ENCODE assay signal across 9 cellular contexts in genomic region chr22:31161386-31161785, GRCh38. TPM values are rescaled to one million over a fixed set of nuclear protein-coding genes. Genes with fewer than 3 reads are reported as not detected.
DNase-seq lines count a peak whose midpoint lies in the region; ATAC-seq, FAIRE-seq and TF ChIP-seq lines count a peak whose summit lies in the region.
"Had no signal": no experiment of that assay in that cellular context is flagged by ENCODE, and none has a peak within 500 bp of the region (broad histone marks: within the 10 kb centered on the region; RNA-seq: fewer than 3 reads in every experiment).

No MANE protein-coding gene starts in this region.

- H3K4me1 ChIP-seq in GM12878 (ENCODE audit: control insufficient read depth, insufficient read depth, low read length) = 0 out of 2 replicates have a peak, but pooled peaks cover 3% of the 10 kb centered on the region
- H3K4me1 ChIP-seq in mesenchymal stem cell (ENCODE audit: control insufficient read depth, insufficient read depth, low read depth, low read length) = peaks cover 7% of the 10 kb centered on the region
- H3K4me1 ChIP-seq in tibial nerve = peaks cover 0 to 38% (median 17%) of the 10 kb centered on the region in 4 donors

- no TSS peak for BruUV-seq in GM12878 (replicated peaks; lab: Mats Ljungman, UMichigan)

- H3K18ac ChIP-seq in mesenchymal stem cell (ENCODE audit: low read depth in 1 of 2, low read length in 2 of 2) = no peak overlapping the region

- H3K27ac ChIP-seq in GM12878 (ENCODE audit: control insufficient read depth, insufficient read depth) (no peak overlapping the region), mesenchymal stem cell (ENCODE audit: low read length, poor library complexity, severe bottlenecking) (no peak overlapping the region), tibial nerve (peak overlapping the region in 3 of 4 donors; percentile 32 to 97 (median 93))

- H3K79me1 ChIP-seq in mesenchymal stem cell (replicated peaks; ENCODE audit: low read length, poor library complexity, severe bottlenecking) = peaks cover 4% of the 10 kb centered on the region

- no peak for TF ChIP-seq POLR2A in GM12878 (IDR thresholded peaks at IDR 0.05; ENCODE audit: low read depth, low read length)
- TF ChIP-seq POLR2A in tibial nerve (IDR thresholded peaks at IDR 0.05) = no peak

- H3K14ac ChIP-seq in mesenchymal stem cell (ENCODE audit: low read length in 2 of 2) = no peak overlapping the region

- H3K4me2 ChIP-seq in GM12878 (ENCODE audit: control insufficient read depth, insufficient read depth) = peak overlapping the region; percentile 96
- no peak overlapping the region for H3K4me2 ChIP-seq in mesenchymal stem cell (ENCODE audit: low read length, poor library complexity, severe bottlenecking)

- H3K9me3 Mint-ChIP-seq in activated T-cell treated with anti-CD3 and anti-CD28 coated beads, Interleukin-2, amount 50 U/mL, for 72 hours = no peaks in the 10 kb centered on the region

- no peak overlapping the region for H3K4me3 ChIP-seq in GM12878
- peak overlapping the region in 1 of 2 experiments; percentile 99 for H3K4me3 ChIP-seq in mesenchymal stem cell (ENCODE audit: insufficient read depth in 1 of 2, low read depth in 1 of 2, low read length in 2 of 2)
- H3K4me3 ChIP-seq in tibial nerve = peak overlapping the region in 3 of 4 donors; percentile 63 to 90 (median 80)

- H3K4me3 Mint-ChIP-seq in activated T-cell treated with anti-CD3 and anti-CD28 coated beads, Interleukin-2, amount 50 U/mL, for 72 hours = peak overlapping the region; percentile 94 to 97

- DNase-seq in activated T-cell treated with anti-CD3 and anti-CD28 coated beads, Interleukin-2, amount 50 U/mL, for 72 hours = no peak
- no peak for DNase-seq in activated T-cell treated with anti-CD3 and anti-CD28 coated beads, Interleukin-2, amount 50 U/mL, for 48 hours
- DNase-seq in GM12878 (ENCODE audit: low read depth, low spot score) (no peak), mesenchymal stem cell (no peak), tibial nerve (ENCODE audit: low spot score in 2 of 2) (no peak), AG08396 (ENCODE audit: low spot score) (no peak), NCI-H1105 (lab: John Stamatoyannopoulos, UW) (no peak), islet precursor cell (no peak)
- DNase-seq: COR-L47 had no signal

- H3K36me3 ChIP-seq in GM12878 (ENCODE audit: control insufficient read depth in 2 of 2, insufficient read depth in 2 of 2, low read length in 1 of 2) (no peaks in the 10 kb centered on the region; a peak in 1 of 4 replicates), mesenchymal stem cell (ENCODE audit: control insufficient read depth in 1 of 2, insufficient read depth in 2 of 2, low read depth in 1 of 2, low read length in 2 of 2) (peaks cover 9 to 23% of the 10 kb centered on the region in 2 experiments), tibial nerve (peaks cover 0 to 28% (median 0%) of the 10 kb centered on the region in 3 donors)

- RAD21 ChIA-PET in GM12878 (lab: Charles Lee; ENCODE audit: unreplicated experiment) = interaction anchor here (1.3 kb wide), 1 partner anchor 69 kb away, joined by 4 read pairs; no protein-coding TSS in a partner anchor

- FAIRE-seq in GM12878 (lab: Jason Lieb, UNC) = no peak

- H2AFZ ChIP-seq in GM12878 (ENCODE audit: control insufficient read depth, low read depth, low read length) (no peak overlapping the region), mesenchymal stem cell (ENCODE audit: low read depth, low read length) (no peak overlapping the region)

- SMC1A ChIA-PET in GM12878 (lab: Charles Lee; ENCODE audit: uncharacterized antibody, unreplicated experiment) = interaction anchor here (0.9 to 1.5 kb wide), 5 partner anchors 17 to 131 kb away, joined by 3 to 4 read pairs (median 3); partner anchors contain the start of gene PIK3IP1

- H3K27me3 ChIP-seq in GM12878 (replicated peaks in 1 of 2; ENCODE audit: control insufficient read depth in 2 of 2, insufficient read depth in 2 of 2, low read length in 1 of 2) = no peaks in the 10 kb centered on the region; a peak in 1 of 4 replicates
- H3K27me3 ChIP-seq in mesenchymal stem cell (ENCODE audit: control insufficient read depth in 1 of 2, insufficient read depth in 1 of 2, low read length in 2 of 2) = no peaks in the 10 kb centered on the region
- H3K27me3 ChIP-seq in tibial nerve = no peaks in the 10 kb centered on the region

- ATAC-seq in activated T-cell treated with anti-CD3 and anti-CD28 coated beads, Interleukin-2, amount 50 U/mL, for 72 hours (replicated peaks in 1 of 2) = no peak
- no peak for ATAC-seq in GM12878

- no peak overlapping the region for H2BK15ac ChIP-seq in mesenchymal stem cell (ENCODE audit: low read depth, poor library complexity, severe bottlenecking)

- no peak overlapping the region for H2BK5ac ChIP-seq in mesenchymal stem cell (ENCODE audit: low read depth, low read length, poor library complexity, severe bottlenecking)

- H3K79me2 ChIP-seq in GM12878 (ENCODE audit: control insufficient read depth, insufficient read depth, low read length) = peaks cover 10% of the 10 kb centered on the region

- no peak overlapping the region for H3K23ac ChIP-seq in mesenchymal stem cell (ENCODE audit: low read length in 2 of 2)

- H3K9me3 ChIP-seq in GM12878 (replicated peaks; ENCODE audit: control insufficient read depth, insufficient read depth, low read length) (no peaks in the 10 kb centered on the region), mesenchymal stem cell (ENCODE audit: control insufficient read depth, low read length) (no peaks in the 10 kb centered on the region), tibial nerve (no peaks in the 10 kb centered on the region)

- H2BK12ac ChIP-seq in mesenchymal stem cell (ENCODE audit: low read length in 2 of 2) = no peak overlapping the region

- H3K36me3 Mint-ChIP-seq in activated T-cell treated with anti-CD3 and anti-CD28 coated beads, Interleukin-2, amount 50 U/mL, for 72 hours (ENCODE audit: insufficient read depth in 2 of 2) = peaks cover 3 to 11% of the 10 kb centered on the region in 2 donors

- H2BK120ac ChIP-seq in mesenchymal stem cell (ENCODE audit: low read depth, low read length) = no peak overlapping the region

- TF ChIP-seq EP300 in GM12878 (IDR thresholded peaks at IDR 0.05; ENCODE audit: borderline replicate concordance in 1 of 2, control insufficient read depth in 1 of 2, low read depth in 2 of 2, low read length in 2 of 2) = no peak
- no peak for TF ChIP-seq EP300 in tibial nerve (IDR thresholded peaks at IDR 0.05)

- no peak overlapping the region for H2AK5ac ChIP-seq in mesenchymal stem cell (ENCODE audit: low read length, severe bottlenecking)

- intact Hi-C loops in GM12878 (cut with micrococcal nuclease; ENCODE audit: unreplicated experiment) = loop anchor here (5.0 kb wide), 1 partner anchor 71 kb away; no protein-coding TSS in a partner anchor

- H3K4ac ChIP-seq in mesenchymal stem cell (ENCODE audit: low read depth in 1 of 2, low read length in 2 of 2) = no peak overlapping the region

- TF ChIP-seq CTCF in GM12878 (IDR thresholded peaks at IDR 0.05 in 2 of 3, conservative IDR thresholded peaks at IDR 0.05 in 1 of 3; ENCODE audit: control insufficient read depth in 2 of 3, extremely low read depth in 1 of 3, insufficient read depth in 1 of 3, low read depth in 3 of 3, low read length in 3 of 3) (no peak), tibial nerve (IDR thresholded peaks at IDR 0.05) (no peak)

- no peak overlapping the region for H4K8ac ChIP-seq in mesenchymal stem cell (ENCODE audit: low read length)

- TF ChIP-seq RAD21 in GM12878 (IDR thresholded peaks at IDR 0.05; ENCODE audit: insufficient read depth, low read depth, low read length) = no peak

- no peak overlapping the region for H4K91ac ChIP-seq in mesenchymal stem cell (ENCODE audit: low read length)

- in situ Hi-C loops in GM12878 (cut with MboI) = no loop called here

- no peaks in the 10 kb centered on the region for H4K20me1 ChIP-seq in GM12878 (ENCODE audit: control insufficient read depth, insufficient read depth)

- peak overlapping the region; percentile 38 for H3K27ac Mint-ChIP-seq in activated T-cell treated with anti-CD3 and anti-CD28 coated beads, Interleukin-2, amount 50 U/mL, for 72 hours

- CTCF ChIA-PET in GM12878 (lab: Yijun Ruan, JAX) = interaction anchor here (0.8 to 3.7 kb wide), 8 partner anchors 18 to 242 kb away, joined by 3 to 15 read pairs (median 4); no protein-coding TSS in a partner anchor

- no peaks in the 10 kb centered on the region for H3K27me3 Mint-ChIP-seq in activated T-cell treated with anti-CD3 and anti-CD28 coated beads, Interleukin-2, amount 50 U/mL, for 72 hours (ENCODE audit: low read depth)

- peaks cover 42% of the 10 kb centered on the region for H3K4me1 Mint-ChIP-seq in activated T-cell treated with anti-CD3 and anti-CD28 coated beads, Interleukin-2, amount 50 U/mL, for 72 hours (ENCODE audit: low read depth)

- H3K9ac ChIP-seq in GM12878 (ENCODE audit: control insufficient read depth, insufficient read depth, low read length) (no peak overlapping the region; the same call in 1 of the 2 replicates), mesenchymal stem cell (ENCODE audit: low read length) (peak overlapping the region; percentile 98)

- POLR2A ChIA-PET in GM12878 (lab: Charles Lee) = interaction anchor here (0.5 to 0.7 kb wide), 2 partner anchors 70 to 367 kb away, joined by 3 to 9 read pairs; no protein-coding TSS in a partner anchor

RNA-seq across cellular contexts. Expression of gene RNF185, which starts 1.4 kb away (rescaled TPM):
- 10 to 100 TPM; 26.9 to 27.8 TPM for total RNA-seq in activated T-cell treated with anti-CD3 and anti-CD28 coated beads, Interleukin-2, amount 50 U/mL, for 72 hours
- total RNA-seq in GM12878 (2013; cell fraction: nucleolus; rRNA removed) = 12.8 and 13.4 TPM in 2 replicates
- total RNA-seq in GM12878 (2014; rRNA removed) = 15.6 and 18.7 TPM in 2 replicates
- total RNA-seq in GM12878 (2014; rRNA removed; fragmentation: Illumina TruSeq; extraction: Trizol) = 18.6 and 19.1 TPM in 2 replicates
- total RNA-seq in GM12878 (2021) = 22.1 and 22.9 TPM in 2 replicates
- 14.5 TPM for polyA plus RNA-seq in GM12878 (2011; ENCODE audit: low read depth)
- 32.6 and 34.7 TPM in 2 replicates for polyA plus RNA-seq in GM12878 (2011; rRNA removed)
- 30.9 and 31.9 TPM in 2 replicates for polyA plus RNA-seq in GM12878 (2011; cell fraction: cytosol; rRNA removed)
- polyA plus RNA-seq in GM12878 (2011; cell fraction: nucleus; rRNA removed) = 17.2 and 19.3 TPM in 2 replicates
- 16.8 and 17.2 TPM in 2 replicates for polyA plus RNA-seq in GM12878 (2012)
- polyA plus RNA-seq in GM12878 (2014; fragmentation: Illumina TruSeq; extraction: Trizol) = 29.0 and 31.2 TPM in 2 replicates
- 10 to 100 TPM in 1 of 2 experiments, 1 to 10 TPM in 1; 7.7 to 10.8 TPM for polyA plus RNA-seq in GM12878 (2014; fragmentation: Nextera tagmentation; extraction: Ambion mirVana)
- polyA plus RNA-seq in GM12878 (2014; rRNA removed) = 20.2 and 23.1 TPM in 2 replicates
- 10 to 100 TPM; 26.8 to 28.9 TPM for polyA plus RNA-seq in GM12878 (2016; fragmentation: Nextera tagmentation; extraction: Ambion mirVana)
- 17.8 and 22.2 TPM in 2 replicates for polyA minus RNA-seq in GM12878 (2011; rRNA and poly(A)+ RNA removed)
- polyA minus RNA-seq in GM12878 (2011; cell fraction: cytosol; rRNA and poly(A)+ RNA removed) = 7.8 and 8.5 TPM in 2 replicates
- polyA minus RNA-seq in GM12878 (2011; cell fraction: nucleus; rRNA and poly(A)+ RNA removed) = 3.4 and 4.6 TPM in 2 replicates
- polyA plus RNA-seq in mesenchymal stem cell (2013, experiment 1 of 2) = 34.9 TPM
- 35.2 TPM for polyA plus RNA-seq in mesenchymal stem cell (2013, experiment 2 of 2)
- total RNA-seq in tibial nerve = 10 to 100 TPM; 34.5 to 44.4 (median 38.8) TPM

RNA-seq across cellular contexts. Expression of gene PLA2G3, which starts 21.1 kb away (rescaled TPM):
- total RNA-seq in activated T-cell treated with anti-CD3 and anti-CD28 coated beads, Interleukin-2, amount 50 U/mL, for 72 hours = not detected
- total RNA-seq in GM12878 (2013; cell fraction: nucleolus; rRNA removed) = not detected in 2 replicates
- total RNA-seq in GM12878 (2014; rRNA removed) (not detected in 2 replicates), GM12878 (2014; rRNA removed; fragmentation: Illumina TruSeq; extraction: Trizol) (not detected in 2 replicates), GM12878 (2021) (not detected in 2 replicates), tibial nerve (not detected)
- not detected for polyA plus RNA-seq in GM12878 (2011; ENCODE audit: low read depth)
- polyA plus RNA-seq in GM12878 (2011; rRNA removed) (0.04 TPM in 1 of 2 replicates, not detected in the other), GM12878 (2014; fragmentation: Illumina TruSeq; extraction: Trizol) (not detected in 2 replicates), GM12878 (2014; fragmentation: Nextera tagmentation; extraction: Ambion mirVana) (not detected), GM12878 (2014; rRNA removed) (not detected in 2 replicates), GM12878 (2016; fragmentation: Nextera tagmentation; extraction: Ambion mirVana) (not detected)
- polyA plus RNA-seq in GM12878 (2011; cell fraction: cytosol; rRNA removed) = 0.01 and 0.05 TPM in 2 replicates
- polyA plus RNA-seq in GM12878 (2011; cell fraction: nucleus; rRNA removed) = 0.09 TPM in 1 of 2 replicates, not detected in the other
- polyA plus RNA-seq in GM12878 (2012) = not detected in 2 replicates
- polyA minus RNA-seq in GM12878 (2011; rRNA and poly(A)+ RNA removed) = not detected in 2 replicates
- polyA minus RNA-seq in GM12878 (2011; cell fraction: cytosol; rRNA and poly(A)+ RNA removed) = not detected in 2 replicates
- not detected in 2 replicates for polyA minus RNA-seq in GM12878 (2011; cell fraction: nucleus; rRNA and poly(A)+ RNA removed)
- polyA plus RNA-seq in mesenchymal stem cell (2013, experiment 1 of 2) = 1.2 TPM
- 1.2 TPM for polyA plus RNA-seq in mesenchymal stem cell (2013, experiment 2 of 2)

RNA-seq across cellular contexts. Expression of gene INPP5J, which starts 38.6 kb away (rescaled TPM):
- total RNA-seq in activated T-cell treated with anti-CD3 and anti-CD28 coated beads, Interleukin-2, amount 50 U/mL, for 72 hours = under 1 TPM; 0.29 to 0.37 TPM
- not detected in 2 replicates for total RNA-seq in GM12878 (2013; cell fraction: nucleolus; rRNA removed)
- total RNA-seq in GM12878 (2014; rRNA removed) (1.7 TPM in 2 replicates), GM12878 (2014; rRNA removed; fragmentation: Illumina TruSeq; extraction: Trizol) (1.2 and 1.3 TPM in 2 replicates), GM12878 (2021) (1.9 and 2.6 TPM in 2 replicates), tibial nerve (1 to 10 TPM in 1 of 4 donors, under 1 TPM in 3; 0.20 to 1.0 (median 0.67) TPM)
- polyA plus RNA-seq in GM12878 (2011; ENCODE audit: low read depth) = not detected
- polyA plus RNA-seq in GM12878 (2011; rRNA removed) (0.07 and 0.26 TPM in 2 replicates), GM12878 (2014; fragmentation: Illumina TruSeq; extraction: Trizol) (0.44 and 1.7 TPM in 2 replicates), GM12878 (2014; fragmentation: Nextera tagmentation; extraction: Ambion mirVana) (under 1 TPM in 1 of 2 experiments, not detected in 1; 0.18 TPM), GM12878 (2014; rRNA removed) (2.2 and 2.8 TPM in 2 replicates), GM12878 (2016; fragmentation: Nextera tagmentation; extraction: Ambion mirVana) (1 to 10 TPM; 1.1 to 1.5 TPM)
- polyA plus RNA-seq in GM12878 (2011; cell fraction: cytosol; rRNA removed) = 0.28 and 0.43 TPM in 2 replicates
- polyA plus RNA-seq in GM12878 (2011; cell fraction: nucleus; rRNA removed) = 0.23 and 0.42 TPM in 2 replicates
- polyA plus RNA-seq in GM12878 (2012) = 0.30 and 0.55 TPM in 2 replicates
- 0.15 and 0.26 TPM in 2 replicates for polyA minus RNA-seq in GM12878 (2011; rRNA and poly(A)+ RNA removed)
- not detected in 2 replicates for polyA minus RNA-seq in GM12878 (2011; cell fraction: cytosol; rRNA and poly(A)+ RNA removed)
- polyA minus RNA-seq in GM12878 (2011; cell fraction: nucleus; rRNA and poly(A)+ RNA removed) = not detected in 2 replicates
- 2.2 TPM for polyA plus RNA-seq in mesenchymal stem cell (2013, experiment 1 of 2)
- polyA plus RNA-seq in mesenchymal stem cell (2013, experiment 2 of 2) = 2.2 TPM

RNA-seq across cellular contexts. Expression of gene LIMK2, which starts 50.7 kb away (rescaled TPM):
- 10 to 100 TPM; 36.2 to 37.0 TPM for total RNA-seq in activated T-cell treated with anti-CD3 and anti-CD28 coated beads, Interleukin-2, amount 50 U/mL, for 72 hours
- total RNA-seq in GM12878 (2013; cell fraction: nucleolus; rRNA removed) = 97.5 and 99.4 TPM in 2 replicates
- total RNA-seq in GM12878 (2014; rRNA removed) (32.3 and 34.9 TPM in 2 replicates), GM12878 (2014; rRNA removed; fragmentation: Illumina TruSeq; extraction: Trizol) (21.1 and 23.7 TPM in 2 replicates), GM12878 (2021) (33.5 and 40.4 TPM in 2 replicates), tibial nerve (10 to 100 TPM; 50.0 to 67.2 (median 56.9) TPM)
- 8.4 TPM for polyA plus RNA-seq in GM12878 (2011; ENCODE audit: low read depth)
- polyA plus RNA-seq in GM12878 (2011; rRNA removed) (8.1 and 12.1 TPM in 2 replicates), GM12878 (2014; fragmentation: Illumina TruSeq; extraction: Trizol) (20.6 and 29.8 TPM in 2 replicates), GM12878 (2014; fragmentation: Nextera tagmentation; extraction: Ambion mirVana) (1 to 10 TPM; 2.9 to 5.0 TPM), GM12878 (2014; rRNA removed) (23.3 and 24.2 TPM in 2 replicates), GM12878 (2016; fragmentation: Nextera tagmentation; extraction: Ambion mirVana) (10 to 100 TPM; 31.2 to 32.2 TPM)
- polyA plus RNA-seq in GM12878 (2011; cell fraction: cytosol; rRNA removed) = 13.1 and 15.4 TPM in 2 replicates
- polyA plus RNA-seq in GM12878 (2011; cell fraction: nucleus; rRNA removed) = 26.8 and 55.4 TPM in 2 replicates
- polyA plus RNA-seq in GM12878 (2012) = 13.0 and 13.5 TPM in 2 replicates
- polyA minus RNA-seq in GM12878 (2011; rRNA and poly(A)+ RNA removed) = 17.8 and 24.2 TPM in 2 replicates
- 4.1 and 5.8 TPM in 2 replicates for polyA minus RNA-seq in GM12878 (2011; cell fraction: cytosol; rRNA and poly(A)+ RNA removed)
- polyA minus RNA-seq in GM12878 (2011; cell fraction: nucleus; rRNA and poly(A)+ RNA removed) = 17.0 and 28.4 TPM in 2 replicates
- 20.1 TPM for polyA plus RNA-seq in mesenchymal stem cell (2013, experiment 1 of 2)
- 17.1 TPM for polyA plus RNA-seq in mesenchymal stem cell (2013, experiment 2 of 2)

RNA-seq across cellular contexts. Expression of gene SELENOM, which starts 54.0 kb away (rescaled TPM):
- total RNA-seq in activated T-cell treated with anti-CD3 and anti-CD28 coated beads, Interleukin-2, amount 50 U/mL, for 72 hours = 10 to 100 TPM in 1 of 2 donors, 1 to 10 TPM in 1; 6.8 to 13.5 TPM
- total RNA-seq in GM12878 (2013; cell fraction: nucleolus; rRNA removed) = 1.2 TPM in 2 replicates
- total RNA-seq in GM12878 (2014; rRNA removed) (2.3 and 3.3 TPM in 2 replicates), GM12878 (2014; rRNA removed; fragmentation: Illumina TruSeq; extraction: Trizol) (1.3 and 1.7 TPM in 2 replicates), GM12878 (2021) (2.2 and 2.8 TPM in 2 replicates), tibial nerve (100 to 1,000 TPM; 591 to 706 (median 650) TPM)
- 3.1 TPM for polyA plus RNA-seq in GM12878 (2011; ENCODE audit: low read depth)
- polyA plus RNA-seq in GM12878 (2011; rRNA removed) (0.78 and 1.2 TPM in 2 replicates), GM12878 (2014; fragmentation: Illumina TruSeq; extraction: Trizol) (0.24 and 0.93 TPM in 2 replicates), GM12878 (2014; fragmentation: Nextera tagmentation; extraction: Ambion mirVana) (1 to 10 TPM in 1 of 2 experiments, under 1 TPM in 1; 0.80 to 1.3 TPM), GM12878 (2014; rRNA removed) (5.6 and 8.3 TPM in 2 replicates), GM12878 (2016; fragmentation: Nextera tagmentation; extraction: Ambion mirVana) (1 to 10 TPM; 3.8 to 5.2 TPM)
- polyA plus RNA-seq in GM12878 (2011; cell fraction: cytosol; rRNA removed) = 4.0 and 4.2 TPM in 2 replicates
- polyA plus RNA-seq in GM12878 (2011; cell fraction: nucleus; rRNA removed) = 2.2 and 3.1 TPM in 2 replicates
- 7.1 and 7.2 TPM in 2 replicates for polyA plus RNA-seq in GM12878 (2012)
- polyA minus RNA-seq in GM12878 (2011; rRNA and poly(A)+ RNA removed) = 0.88 TPM in 1 of 2 replicates, not detected in the other
- polyA minus RNA-seq in GM12878 (2011; cell fraction: cytosol; rRNA and poly(A)+ RNA removed) = 1.3 TPM in 1 of 2 replicates, not detected in the other
- polyA minus RNA-seq in GM12878 (2011; cell fraction: nucleus; rRNA and poly(A)+ RNA removed) = 1.3 and 2.3 TPM in 2 replicates
- polyA plus RNA-seq in mesenchymal stem cell (2013, experiment 1 of 2) = 278 TPM
- polyA plus RNA-seq in mesenchymal stem cell (2013, experiment 2 of 2) = 285 TPM

Comparison
In these comparisons a context has a peak if more than half of its experiments do, and no peak if none do; other contexts are left out.
1. H3K27ac ChIP-seq: peak in tibial nerve (3 of 4); none in GM12878 (single experiment) and mesenchymal stem cell (single experiment).